Comparison of ENCODE assay signal across 14 cellular contexts in genomic region chr2:171109571-171109970, GRCh38.
"Had no signal": no experiment of that assay in that cellular context is flagged by ENCODE, and none has a peak within 500 bp of the region (broad histone marks: within the 10 kb centered on the region; RNA-seq: fewer than 3 reads in every experiment).

No MANE protein-coding gene starts in this region.

- H3K9me3 Mint-ChIP-seq: activated naive CD4-positive, alpha-beta T cell treated with anti-CD3 and anti-CD28 coated beads, Interleukin-2, amount 10 ng/mL, durations not matched to agents 7 days and 5 days; dendritic cell treated with granulocyte-macrophage colony-stimulating factor and Interleukin-4, amounts not matched to agents 40 ng/mL and 50 ng/mL, for 4 days had no signal

- ATAC-seq: activated CD4-positive, CD25-positive, alpha-beta regulatory T cell treated with anti-CD3 and anti-CD28 coated beads, Interleukin-2, amount 50 U/mL, for 24 hours; foreskin keratinocyte had no signal

- H3K27me3 Mint-ChIP-seq: activated naive CD4-positive, alpha-beta T cell treated with anti-CD3 and anti-CD28 coated beads, Interleukin-2, amount 10 ng/mL, durations not matched to agents 7 days and 5 days; dendritic cell treated with granulocyte-macrophage colony-stimulating factor and Interleukin-4, amounts not matched to agents 40 ng/mL and 50 ng/mL, for 4 days; progenitor cell of endocrine pancreas had no signal

- H3K4me3 Mint-ChIP-seq: activated naive CD4-positive, alpha-beta T cell treated with anti-CD3 and anti-CD28 coated beads, Interleukin-2, amount 10 ng/mL, durations not matched to agents 7 days and 5 days; dendritic cell treated with granulocyte-macrophage colony-stimulating factor and Interleukin-4, amounts not matched to agents 40 ng/mL and 50 ng/mL, for 4 days had no signal

- DNase-seq: activated CD4-positive, alpha-beta T cell treated with anti-CD3 and anti-CD28 coated beads, Interleukin-2, amount 50 U/mL, for 1 hour; activated naive CD4-positive, alpha-beta T cell treated with anti-CD3 and anti-CD28 coated beads, Interleukin-2, amount 10 ng/mL, durations not matched to agents 7 days and 5 days; effector memory CD4-positive, alpha-beta T cell; foreskin keratinocyte; glutamatergic neuron; hypothalamus; left ventricle myocardium inferior; mesenchymal stem cell; stimulated activated CD4-positive, alpha-beta T cell treated with anti-CD3 and anti-CD28 coated beads, Interleukin-2, amount 100 ng/mL, for 48 hours; stimulated activated naive CD4-positive, alpha-beta T cell; substantia nigra had no signal

- H3K27ac Mint-ChIP-seq: activated naive CD4-positive, alpha-beta T cell treated with anti-CD3 and anti-CD28 coated beads, Interleukin-2, amount 10 ng/mL, durations not matched to agents 7 days and 5 days; dendritic cell treated with granulocyte-macrophage colony-stimulating factor and Interleukin-4, amounts not matched to agents 40 ng/mL and 50 ng/mL, for 4 days had no signal
